30 cellular contexts compared by ENCODE assay signal in the genomic region with DNA sequence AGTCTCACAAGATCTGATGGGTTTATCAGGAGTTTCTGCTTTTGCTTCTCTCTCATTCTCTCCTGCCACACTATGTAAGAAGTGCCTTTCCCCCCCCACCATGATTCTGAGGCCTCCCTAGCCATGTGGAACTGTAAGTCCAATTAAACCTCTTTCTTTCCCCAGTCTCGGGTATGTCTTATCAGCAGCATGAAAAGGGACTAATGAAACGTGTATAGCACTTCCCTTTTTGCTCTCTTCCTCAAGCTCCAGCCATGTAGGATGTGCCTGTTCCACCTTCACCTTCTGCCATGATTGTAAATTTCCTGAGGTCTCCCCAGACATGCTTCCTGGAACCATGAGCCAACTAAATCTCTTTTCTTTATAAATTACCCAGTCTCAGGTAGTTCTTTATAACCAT.
"Had no signal": no experiment of that assay in that cellular context is flagged by ENCODE, and none has a peak within 500 bp of the region (broad histone marks: within the 10 kb centered on the region; RNA-seq: fewer than 3 reads in every experiment).

No MANE protein-coding gene starts in this region.

- H3K4me1 Mint-ChIP-seq: stimulated activated memory B cell treated with anti-CD40 and anti-IgM and Interleukin-4, amounts not matched to agents 10 μg/mL and 1 μg/mL and 100 μg/mL, for 72 hours had no signal

- H3K27me3 Mint-ChIP-seq: activated CD8-positive, alpha-beta memory T cell treated with anti-CD3 and anti-CD28 coated beads, Interleukin-2, amount 10 ng/mL, durations not matched to agents 7 days and 5 days; activated naive CD4-positive, alpha-beta T cell treated with anti-CD3 and anti-CD28 coated beads, Interleukin-2, amount 50 U/mL, for 24 hours; activated naive CD8-positive, alpha-beta T cell treated with anti-CD3 and anti-CD28 coated beads, Interleukin-2, amount 50 U/mL, for 24 hours; stimulated activated memory B cell treated with anti-CD40 and anti-IgM and Interleukin-4, amounts not matched to agents 10 μg/mL and 1 μg/mL and 100 μg/mL, for 72 hours had no signal

- H3K4me3 Mint-ChIP-seq: activated CD8-positive, alpha-beta memory T cell treated with anti-CD3 and anti-CD28 coated beads, Interleukin-2, amount 10 ng/mL, durations not matched to agents 7 days and 5 days; activated CD8-positive, alpha-beta T cell treated with anti-CD3 and anti-CD28 coated beads, Interleukin-2, amount 10 ng/mL, durations not matched to agents 7 days and 5 days; activated naive CD4-positive, alpha-beta T cell treated with anti-CD3 and anti-CD28 coated beads, Interleukin-2, amount 50 U/mL, for 24 hours; activated naive CD8-positive, alpha-beta T cell treated with anti-CD3 and anti-CD28 coated beads, Interleukin-2, amount 50 U/mL, for 24 hours; endodermal cell; immature natural killer cell; nephron; stimulated activated memory B cell treated with anti-CD40 and anti-IgM and Interleukin-4, amounts not matched to agents 10 μg/mL and 1 μg/mL and 100 μg/mL, for 72 hours had no signal

- H3K27me3 ChIP-seq: foreskin keratinocyte, heart left ventricle, stomach, thyroid gland, upper lobe of left lung, vagina had no signal

- DNase-seq: activated CD4-positive, alpha-beta T cell treated with anti-CD3 and anti-CD28 coated beads for 1 hour; activated CD4-positive, alpha-beta T cell treated with anti-CD3 and anti-CD28 coated beads, Interleukin-2, amount 50 U/mL, for 1 hour; activated CD8-positive, alpha-beta memory T cell treated with anti-CD3 and anti-CD28 coated beads, Interleukin-2, amount 10 ng/mL, durations not matched to agents 7 days and 5 days; activated CD8-positive, alpha-beta T cell treated with anti-CD3 and anti-CD28 coated beads, Interleukin-2, amount 10 ng/mL, durations not matched to agents 7 days and 5 days; activated naive CD8-positive, alpha-beta T cell treated with anti-CD3 and anti-CD28 coated beads, Interleukin-2, amount 50 U/mL, for 24 hours; activated T-cell treated with anti-CD3 and anti-CD28 coated beads, Interleukin-2, amount 50 U/mL, for 48 hours; amygdala; central memory CD4-positive, alpha-beta T cell; endodermal cell; foreskin keratinocyte; heart left ventricle; hypothalamus; immature natural killer cell; kidney; left colon; mammary epithelial cell; retina; small intestine; stimulated activated CD4-positive, alpha-beta T cell treated with anti-CD3 and anti-CD28 coated beads, Interleukin-4, amount 100 ng/mL, for 24 hours; stomach; thyroid gland; upper lobe of left lung had no signal

- H3K27ac ChIP-seq: foreskin keratinocyte, heart left ventricle, prostate gland, stomach, thyroid gland, upper lobe of left lung, vagina had no signal

- H3K27ac Mint-ChIP-seq: activated CD8-positive, alpha-beta memory T cell treated with anti-CD3 and anti-CD28 coated beads, Interleukin-2, amount 10 ng/mL, durations not matched to agents 7 days and 5 days; activated CD8-positive, alpha-beta T cell treated with anti-CD3 and anti-CD28 coated beads, Interleukin-2, amount 10 ng/mL, durations not matched to agents 7 days and 5 days; activated naive CD4-positive, alpha-beta T cell treated with anti-CD3 and anti-CD28 coated beads, Interleukin-2, amount 50 U/mL, for 24 hours; activated naive CD8-positive, alpha-beta T cell treated with anti-CD3 and anti-CD28 coated beads, Interleukin-2, amount 50 U/mL, for 24 hours; activated T-helper 2 cell treated with anti-CD3 and anti-CD28 coated beads, Interferon-gamma antibody, Interleukin-2, Interleukin-4, amounts not matched to agents 10 μg/mL and 5 μg/mL and 100 μg/mL, durations not matched to agents 14 hours and 24 hours and 36 hours; endodermal cell; immature natural killer cell; nephron; stimulated activated memory B cell treated with anti-CD40 and anti-IgM and Interleukin-4, amounts not matched to agents 10 μg/mL and 1 μg/mL and 100 μg/mL, for 72 hours had no signal

- ATAC-seq: activated CD8-positive, alpha-beta memory T cell treated with anti-CD3 and anti-CD28 coated beads, Interleukin-2, amount 10 ng/mL, durations not matched to agents 7 days and 5 days; activated CD8-positive, alpha-beta T cell treated with anti-CD3 and anti-CD28 coated beads, Interleukin-2, amount 10 ng/mL, durations not matched to agents 7 days and 5 days; activated naive CD8-positive, alpha-beta T cell treated with anti-CD3 and anti-CD28 coated beads, Interleukin-2, amount 50 U/mL, for 24 hours; esophagus mucosa; foreskin keratinocyte; heart left ventricle; left colon; sciatic nerve; stimulated activated memory B cell treated with anti-CD40 and anti-IgM and Interleukin-4, amounts not matched to agents 10 μg/mL and 1 μg/mL and 100 μg/mL, for 72 hours had no signal

- H3K4me3 ChIP-seq: heart left ventricle, prostate gland, stomach, thyroid gland, upper lobe of left lung, vagina had no signal

- H3K36me3 ChIP-seq: heart left ventricle, prostate gland, stomach, thyroid gland, upper lobe of left lung, vagina had no signal

- H3K4me1 ChIP-seq: foreskin keratinocyte, prostate gland, thyroid gland, upper lobe of left lung, vagina had no signal

- H3K9me3 Mint-ChIP-seq: activated naive CD4-positive, alpha-beta T cell treated with anti-CD3 and anti-CD28 coated beads, Interleukin-2, amount 50 U/mL, for 24 hours; activated naive CD8-positive, alpha-beta T cell treated with anti-CD3 and anti-CD28 coated beads, Interleukin-2, amount 50 U/mL, for 24 hours; immature natural killer cell; nephron; stimulated activated memory B cell treated with anti-CD40 and anti-IgM and Interleukin-4, amounts not matched to agents 10 μg/mL and 1 μg/mL and 100 μg/mL, for 72 hours had no signal

- FAIRE-seq: kidney, small intestine had no signal
